Comparison of ENCODE assay signal across 1 cellular context in genomic region chr7:92245487-92246362, GRCh38.
TF ChIP-seq lines count a peak whose summit lies in the region.

TSS of gene ANKIB1 (plus strand) at chr7:92245974. CDS start at chr7:92294979, 49,005 bp downstream.
TSS of gene KRIT1 (minus strand) at chr7:92245914. CDS start at chr7:92242135, 3,779 bp downstream.

TF ChIP-seq in HepG2, 621 proteins besides CTCF, POLR2A, EP300 and RAD21 (continued from another document and continues in another):
- TF ChIP-seq RNF219 (CRISPR knock-in tag; IDR thresholded peaks at IDR 0.05) (no peak), TCF7L2 (IDR thresholded peaks at IDR 0.05; ENCODE audit: low read depth, low read length) (no peak), ZUFSP (CRISPR knock-in tag; IDR thresholded peaks at IDR 0.05; ENCODE audit: borderline replicate concordance) (no peak), ZNF768 (CRISPR knock-in tag; IDR thresholded peaks at IDR 0.05) (no peak), NFATC3 (CRISPR knock-in tag; IDR thresholded peaks at IDR 0.05) (no peak), ZNF709 (CRISPR knock-in tag; IDR thresholded peaks at IDR 0.05) (peak; percentile 75), HNRNPUL1 (IDR thresholded peaks at IDR 0.05; ENCODE audit: low read depth, low read length) (no peak), SP4 (CRISPR knock-in tag; IDR thresholded peaks at IDR 0.05) (no peak; the same call in 1 of the 2 replicates), NR2C2 (CRISPR knock-in tag; IDR thresholded peaks at IDR 0.05; ENCODE audit: borderline replicate concordance) (peak; percentile 100), ZNF615 (CRISPR knock-in tag; IDR thresholded peaks at IDR 0.05; ENCODE audit: borderline replicate concordance) (no peak), SRSF1 (optimal IDR thresholded peaks at IDR 0.05; ENCODE audit: low read depth, low read length) (peak; percentile 73), ZNF850 (CRISPR knock-in tag; conservative IDR thresholded peaks at IDR 0.05) (no peak), TBX3 (IDR thresholded peaks at IDR 0.05; ENCODE audit: borderline replicate concordance) (peak; percentile 81), MIER3 (CRISPR knock-in tag; IDR thresholded peaks at IDR 0.05; ENCODE audit: borderline replicate concordance) (peak; percentile 15; the same call in 1 of the 2 replicates), JUN (CRISPR knock-in tag; IDR thresholded peaks at IDR 0.05) (no peak; the same call in 1 of the 2 replicates), HCFC1 (IDR thresholded peaks at IDR 0.05; ENCODE audit: low read depth, low read length) (peak; percentile 44; the same call in 1 of the 2 replicates), ZNF564 (CRISPR knock-in tag; IDR thresholded peaks at IDR 0.05) (peak; percentile 52; the same call in 1 of the 2 replicates), ZBTB3 (CRISPR knock-in tag; IDR thresholded peaks at IDR 0.05; ENCODE audit: borderline replicate concordance, low read depth) (peak; percentile 71; the same call in 1 of the 2 replicates), ATF2 (CRISPR knock-in tag; IDR thresholded peaks at IDR 0.05) (no peak), CEBPG (CRISPR knock-in tag; IDR thresholded peaks at IDR 0.05) (peak; percentile 18; the same call in 1 of the 2 replicates), NONO (IDR thresholded peaks at IDR 0.05) (no peak), NONO (CRISPR knock-in tag; conservative IDR thresholded peaks at IDR 0.05) (peak; percentile 18; the same call in 1 of the 2 replicates), ZBTB44 (CRISPR knock-in tag; IDR thresholded peaks at IDR 0.05) (no peak), ZNF274 (CRISPR knock-in tag; IDR thresholded peaks at IDR 0.05) (peak; percentile 55), SMAD1 (CRISPR knock-in tag; IDR thresholded peaks at IDR 0.05; ENCODE audit: borderline replicate concordance, low read depth) (no peak), ZBTB1 (CRISPR knock-in tag; IDR thresholded peaks at IDR 0.05; ENCODE audit: borderline replicate concordance) (no peak), ZNF446 (CRISPR knock-in tag; IDR thresholded peaks at IDR 0.05) (peak; percentile 73; the same call in 1 of the 2 replicates), ZNF33B (CRISPR knock-in tag; IDR thresholded peaks at IDR 0.05) (no peak), SNRNP70 (IDR thresholded peaks at IDR 0.05; ENCODE audit: low read depth, low read length) (no peak), MEIS1 (CRISPR knock-in tag; IDR thresholded peaks at IDR 0.05; ENCODE audit: borderline replicate concordance) (no peak; the same call in 1 of the 2 replicates), HOXD1 (CRISPR knock-in tag; IDR thresholded peaks at IDR 0.05) (peak; percentile 49), CHD2 (IDR thresholded peaks at IDR 0.05; ENCODE audit: low read depth, low read length) (peak; percentile 80), KMT2B (CRISPR knock-in tag; IDR thresholded peaks at IDR 0.05) (peak; percentile 99), MED1 (CRISPR knock-in tag; IDR thresholded peaks at IDR 0.05) (0 out of 2 replicates have a peak, but pooled peaks have one; percentile 48), ATF1 (CRISPR knock-in tag; IDR thresholded peaks at IDR 0.05) (no peak), ASH2L (IDR thresholded peaks at IDR 0.05; ENCODE audit: insufficient read length, low read depth, low read length) (peak; percentile 93), CERS6 (CRISPR knock-in tag; IDR thresholded peaks at IDR 0.05) (no peak), ZNF292 (CRISPR knock-in tag; IDR thresholded peaks at IDR 0.05; ENCODE audit: borderline replicate concordance, low read depth) (peak; percentile 60), ZFP82 (CRISPR knock-in tag; IDR thresholded peaks at IDR 0.05; ENCODE audit: borderline replicate concordance) (no peak), TOE1 (CRISPR knock-in tag; IDR thresholded peaks at IDR 0.05) (no peak), ZNF766 (CRISPR knock-in tag; IDR thresholded peaks at IDR 0.05; ENCODE audit: borderline replicate concordance) (no peak), RFXANK (CRISPR knock-in tag; IDR thresholded peaks at IDR 0.05) (no peak), HIC2 (CRISPR knock-in tag; IDR thresholded peaks at IDR 0.05; ENCODE audit: low read depth) (no peak), FOXA1 (IDR thresholded peaks at IDR 0.05) (no peak), FOXA1 (CRISPR knock-in tag; IDR thresholded peaks at IDR 0.05) (no peak)
- TF ChIP-seq, protein P1, sequence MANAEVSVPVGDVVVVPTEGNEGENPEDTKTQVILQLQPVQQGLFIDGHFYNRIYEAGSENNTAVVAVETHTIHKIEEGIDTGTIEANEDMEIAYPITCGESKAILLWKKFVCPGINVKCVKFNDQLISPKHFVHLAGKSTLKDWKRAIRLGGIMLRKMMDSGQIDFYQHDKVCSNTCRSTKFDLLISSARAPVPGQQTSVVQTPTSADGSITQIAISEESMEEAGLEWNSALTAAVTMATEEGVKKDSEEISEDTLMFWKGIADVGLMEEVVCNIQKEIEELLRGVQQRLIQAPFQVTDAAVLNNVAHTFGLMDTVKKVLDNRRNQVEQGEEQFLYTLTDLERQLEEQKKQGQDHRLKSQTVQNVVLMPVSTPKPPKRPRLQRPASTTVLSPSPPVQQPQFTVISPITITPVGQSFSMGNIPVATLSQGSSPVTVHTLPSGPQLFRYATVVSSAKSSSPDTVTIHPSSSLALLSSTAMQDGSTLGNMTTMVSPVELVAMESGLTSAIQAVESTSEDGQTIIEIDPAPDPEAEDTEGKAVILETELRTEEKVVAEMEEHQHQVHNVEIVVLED (CRISPR knock-in tag; IDR thresholded peaks at IDR 0.05; ENCODE audit: borderline replicate concordance) = peak; percentile 71; the same call in 1 of the 2 replicates
- TF ChIP-seq, protein P2, sequence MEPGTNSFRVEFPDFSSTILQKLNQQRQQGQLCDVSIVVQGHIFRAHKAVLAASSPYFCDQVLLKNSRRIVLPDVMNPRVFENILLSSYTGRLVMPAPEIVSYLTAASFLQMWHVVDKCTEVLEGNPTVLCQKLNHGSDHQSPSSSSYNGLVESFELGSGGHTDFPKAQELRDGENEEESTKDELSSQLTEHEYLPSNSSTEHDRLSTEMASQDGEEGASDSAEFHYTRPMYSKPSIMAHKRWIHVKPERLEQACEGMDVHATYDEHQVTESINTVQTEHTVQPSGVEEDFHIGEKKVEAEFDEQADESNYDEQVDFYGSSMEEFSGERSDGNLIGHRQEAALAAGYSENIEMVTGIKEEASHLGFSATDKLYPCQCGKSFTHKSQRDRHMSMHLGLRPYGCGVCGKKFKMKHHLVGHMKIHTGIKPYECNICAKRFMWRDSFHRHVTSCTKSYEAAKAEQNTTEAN (CRISPR knock-in tag; conservative IDR thresholded peaks at IDR 0.05) = no peak
- TF ChIP-seq, protein P3, sequence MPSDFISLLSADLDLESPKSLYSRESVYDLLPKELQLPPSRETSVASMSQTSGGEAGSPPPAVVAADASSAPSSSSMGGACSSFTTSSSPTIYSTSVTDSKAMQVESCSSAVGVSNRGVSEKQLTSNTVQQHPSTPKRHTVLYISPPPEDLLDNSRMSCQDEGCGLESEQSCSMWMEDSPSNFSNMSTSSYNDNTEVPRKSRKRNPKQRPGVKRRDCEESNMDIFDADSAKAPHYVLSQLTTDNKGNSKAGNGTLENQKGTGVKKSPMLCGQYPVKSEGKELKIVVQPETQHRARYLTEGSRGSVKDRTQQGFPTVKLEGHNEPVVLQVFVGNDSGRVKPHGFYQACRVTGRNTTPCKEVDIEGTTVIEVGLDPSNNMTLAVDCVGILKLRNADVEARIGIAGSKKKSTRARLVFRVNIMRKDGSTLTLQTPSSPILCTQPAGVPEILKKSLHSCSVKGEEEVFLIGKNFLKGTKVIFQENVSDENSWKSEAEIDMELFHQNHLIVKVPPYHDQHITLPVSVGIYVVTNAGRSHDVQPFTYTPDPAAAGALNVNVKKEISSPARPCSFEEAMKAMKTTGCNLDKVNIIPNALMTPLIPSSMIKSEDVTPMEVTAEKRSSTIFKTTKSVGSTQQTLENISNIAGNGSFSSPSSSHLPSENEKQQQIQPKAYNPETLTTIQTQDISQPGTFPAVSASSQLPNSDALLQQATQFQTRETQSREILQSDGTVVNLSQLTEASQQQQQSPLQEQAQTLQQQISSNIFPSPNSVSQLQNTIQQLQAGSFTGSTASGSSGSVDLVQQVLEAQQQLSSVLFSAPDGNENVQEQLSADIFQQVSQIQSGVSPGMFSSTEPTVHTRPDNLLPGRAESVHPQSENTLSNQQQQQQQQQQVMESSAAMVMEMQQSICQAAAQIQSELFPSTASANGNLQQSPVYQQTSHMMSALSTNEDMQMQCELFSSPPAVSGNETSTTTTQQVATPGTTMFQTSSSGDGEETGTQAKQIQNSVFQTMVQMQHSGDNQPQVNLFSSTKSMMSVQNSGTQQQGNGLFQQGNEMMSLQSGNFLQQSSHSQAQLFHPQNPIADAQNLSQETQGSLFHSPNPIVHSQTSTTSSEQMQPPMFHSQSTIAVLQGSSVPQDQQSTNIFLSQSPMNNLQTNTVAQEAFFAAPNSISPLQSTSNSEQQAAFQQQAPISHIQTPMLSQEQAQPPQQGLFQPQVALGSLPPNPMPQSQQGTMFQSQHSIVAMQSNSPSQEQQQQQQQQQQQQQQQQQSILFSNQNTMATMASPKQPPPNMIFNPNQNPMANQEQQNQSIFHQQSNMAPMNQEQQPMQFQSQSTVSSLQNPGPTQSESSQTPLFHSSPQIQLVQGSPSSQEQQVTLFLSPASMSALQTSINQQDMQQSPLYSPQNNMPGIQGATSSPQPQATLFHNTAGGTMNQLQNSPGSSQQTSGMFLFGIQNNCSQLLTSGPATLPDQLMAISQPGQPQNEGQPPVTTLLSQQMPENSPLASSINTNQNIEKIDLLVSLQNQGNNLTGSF (CRISPR knock-in tag; IDR thresholded peaks at IDR 0.05) = no peak
